8 cellular contexts compared by ENCODE assay signal in genomic region chr20:13784893-13785715, GRCh38. TPM values are rescaled to one million over a fixed set of nuclear protein-coding genes. Genes with fewer than 3 reads are reported as not detected.
A peak's percentile ranks its signal among the peaks of the same experiment; 100 is the strongest.
DNase-seq lines count a peak whose midpoint lies in the region; ATAC-seq and TF ChIP-seq lines count a peak whose summit lies in the region.

A gene with protein sequence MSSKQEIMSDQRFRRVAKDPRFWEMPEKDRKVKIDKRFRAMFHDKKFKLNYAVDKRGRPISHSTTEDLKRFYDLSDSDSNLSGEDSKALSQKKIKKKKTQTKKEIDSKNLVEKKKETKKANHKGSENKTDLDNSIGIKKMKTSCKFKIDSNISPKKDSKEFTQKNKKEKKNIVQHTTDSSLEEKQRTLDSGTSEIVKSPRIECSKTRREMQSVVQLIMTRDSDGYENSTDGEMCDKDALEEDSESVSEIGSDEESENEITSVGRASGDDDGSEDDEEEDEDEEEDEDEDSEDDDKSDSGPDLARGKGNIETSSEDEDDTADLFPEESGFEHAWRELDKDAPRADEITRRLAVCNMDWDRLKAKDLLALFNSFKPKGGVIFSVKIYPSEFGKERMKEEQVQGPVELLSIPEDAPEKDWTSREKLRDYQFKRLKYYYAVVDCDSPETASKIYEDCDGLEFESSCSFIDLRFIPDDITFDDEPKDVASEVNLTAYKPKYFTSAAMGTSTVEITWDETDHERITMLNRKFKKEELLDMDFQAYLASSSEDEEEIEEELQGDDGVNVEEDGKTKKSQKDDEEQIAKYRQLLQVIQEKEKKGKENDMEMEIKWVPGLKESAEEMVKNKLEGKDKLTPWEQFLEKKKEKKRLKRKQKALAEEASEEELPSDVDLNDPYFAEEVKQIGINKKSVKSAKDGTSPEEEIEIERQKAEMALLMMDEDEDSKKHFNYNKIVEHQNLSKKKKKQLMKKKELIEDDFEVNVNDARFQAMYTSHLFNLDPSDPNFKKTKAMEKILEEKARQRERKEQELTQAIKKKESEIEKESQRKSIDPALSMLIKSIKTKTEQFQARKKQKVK (minus strand): TSS chr20:13784919. CDS start chr20:13783140, 1,779 bp downstream.
A gene with protein sequence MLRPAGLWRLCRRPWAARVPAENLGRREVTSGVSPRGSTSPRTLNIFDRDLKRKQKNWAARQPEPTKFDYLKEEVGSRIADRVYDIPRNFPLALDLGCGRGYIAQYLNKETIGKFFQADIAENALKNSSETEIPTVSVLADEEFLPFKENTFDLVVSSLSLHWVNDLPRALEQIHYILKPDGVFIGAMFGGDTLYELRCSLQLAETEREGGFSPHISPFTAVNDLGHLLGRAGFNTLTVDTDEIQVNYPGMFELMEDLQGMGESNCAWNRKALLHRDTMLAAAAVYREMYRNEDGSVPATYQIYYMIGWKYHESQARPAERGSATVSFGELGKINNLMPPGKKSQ (plus strand): TSS chr20:13785028. CDS start chr20:13785069, 41 bp downstream.

- 0 to 2% (median 0%) methylated on average over 18 to 54 of the region's 54 CpGs for WGBS in spleen, 5 donors

- peak within 1 kb of the TSS; percentile 77 to 90 (median 86) for H3K4me3 ChIP-seq in spleen

- H3K27me3 Mint-ChIP-seq in activated B cell treated with CpG ODN at 0.5 μM for 24 hours, result no peaks in the 10 kb centered on the region

- DNase-seq in AG08395 (ENCODE audit: low spot score), result peak; percentile 96
- peak; percentile 98 for DNase-seq in NCI-H345 (lab: John Stamatoyannopoulos, UW)
- DNase-seq in activated B cell treated with CpG ODN at 0.5 μM for 24 hours, result peak; percentile 88
- peak; percentile 64 to 98 (median 91) for DNase-seq in caudate nucleus (lab: John Stamatoyannopoulos, UW)
- peak; percentile 99 for DNase-seq in inferior parietal cortex (ENCODE audit: extremely low spot score)
- DNase-seq in spleen, result peak; percentile 98

- peak; percentile 89 for TF ChIP-seq POLR2A in GM18951 (IDR thresholded peaks at IDR 0.05; ENCODE audit: extremely low read depth, insufficient read depth, insufficient read length)
- TF ChIP-seq POLR2A in spleen (IDR thresholded peaks at IDR 0.05), result no peak

- peak within 1 kb of the TSS; percentile 94 for H3K4me3 Mint-ChIP-seq in activated B cell treated with CpG ODN at 0.5 μM for 24 hours

- H3K4me1 ChIP-seq in spleen, result peaks cover 13 to 72% (median 40%) of the 10 kb centered on the region in 6 donors

- H3K27me3 ChIP-seq in spleen (replicated peaks in 1 of 7), result no peaks in the 10 kb centered on the region

- H3K27ac ChIP-seq in caudate nucleus (ENCODE audit: low read depth, low read length), result peak within 1 kb of the TSS; percentile 61
- H3K27ac ChIP-seq in spleen, result peak within 1 kb of the TSS; percentile 88 to 93 (median 90)

- ATAC-seq in HG03196 (IDR thresholded peaks at IDR 0.05; ENCODE audit: unreplicated experiment) (peak; percentile 96), activated B cell treated with CpG ODN at 0.5 μM for 24 hours (ENCODE audit: low read depth) (peak; percentile 98)

- peaks cover 62% of the 10 kb centered on the region for H3K36me3 Mint-ChIP-seq in activated B cell treated with CpG ODN at 0.5 μM for 24 hours (ENCODE audit: low read depth)

- peaks cover 0 to 58% (median 27%) of the 10 kb centered on the region in 6 donors for H3K36me3 ChIP-seq in spleen

- peaks cover 53% of the 10 kb centered on the region for H3K4me1 Mint-ChIP-seq in activated B cell treated with CpG ODN at 0.5 μM for 24 hours

- H3K9me3 Mint-ChIP-seq in activated B cell treated with CpG ODN at 0.5 μM for 24 hours, result no peaks in the 10 kb centered on the region

- H3K9me3 ChIP-seq in spleen, result no peaks in the 10 kb centered on the region

- peak within 1 kb of the TSS; percentile 90 for H3K27ac Mint-ChIP-seq in activated B cell treated with CpG ODN at 0.5 μM for 24 hours

- CTCF ChIA-PET in activated B cell treated with CpG ODN at 0.5 μM for 24 hours (lab: Charles Lee), result interaction anchor here (0.6 to 1.7 kb wide), 3 partner anchors 13 to 15 kb away, joined by 3 to 7 read pairs (median 4); no protein-coding TSS in a partner anchor

- POLR2A ChIA-PET in activated B cell treated with CpG ODN at 0.5 μM for 24 hours (lab: Charles Lee), result interaction anchor here (0.7 to 1.2 kb wide), 3 partner anchors 9 to 239 kb away, joined by 3 to 4 read pairs (median 3); no protein-coding TSS in a partner anchor

- intact Hi-C loops in activated B cell treated with CpG ODN at 0.5 μM for 24 hours (cut with micrococcal nuclease) (loop anchor here (1.0 to 5.0 kb wide), 2 partner anchors 147 to 173 kb away; partner anchors contain the start of gene TASP1), spleen (cut with DNase I; ENCODE audit: low total_unique reads) (no loop called here)

- TF ChIP-seq CTCF in activated B cell treated with CpG ODN at 0.5 μM for 24 hours (IDR thresholded peaks at IDR 0.05) (no peak), spleen (IDR thresholded peaks at IDR 0.05 in 8 of 11, conservative IDR thresholded peaks at IDR 0.05 in 3 of 11) (peak in 1 of 11 experiments; percentile 15)

- in situ Hi-C loops in GM18951 (cut with MboI; ENCODE audit: low sequenced_read_pairs, unreplicated experiment), result no loop called here

RNA-seq across cellular contexts. Expression of the first gene that starts in this region (rescaled TPM):
- total RNA-seq in activated B cell treated with CpG ODN at 0.5 μM for 24 hours (15.5 and 15.8 TPM in 2 replicates), spleen (10 to 100 TPM in 6 of 7 donors, 1 to 10 TPM in 1; 8.2 to 15.6 (median 14.6) TPM)
- 10 to 100 TPM in 1 of 3 donors, 1 to 10 TPM in 2; 6.9 to 10.3 (median 9.0) TPM for polyA plus RNA-seq in spleen

RNA-seq across cellular contexts. Expression of the second gene that starts in this region (rescaled TPM):
- 22.7 and 29.8 TPM in 2 replicates for total RNA-seq in activated B cell treated with CpG ODN at 0.5 μM for 24 hours
- 10 to 100 TPM; 11.5 to 31.0 (median 27.6) TPM for total RNA-seq in spleen
- polyA plus RNA-seq in spleen, result 10 to 100 TPM; 17.8 to 37.2 (median 23.3) TPM

Comparison
In these comparisons a context has a peak if more than half of its experiments do, and no peak if none do; other contexts are left out.
1. Peak in every context shown above with its lines: DNase-seq, ATAC-seq, H3K4me3 ChIP-seq and H3K27ac ChIP-seq.